ENCODE assay signal across 30 cellular contexts in genomic region chr7:79722217-79722616, GRCh38.
"Had no signal": no experiment of that assay in that cellular context is flagged by ENCODE, and none has a peak within 500 bp of the region (broad histone marks: within the 10 kb centered on the region; RNA-seq: fewer than 3 reads in every experiment).

No MANE protein-coding gene starts in this region.

- H3K4me1 Mint-ChIP-seq: naive thymus-derived CD8-positive, alpha-beta T cell; stimulated activated memory B cell treated with anti-CD40 and anti-IgM and Interleukin-4, amounts not matched to agents 10 μg/mL and 1 μg/mL and 100 μg/mL, for 72 hours; stimulated activated naive CD8-positive, alpha-beta T cell treated with anti-CD3 and anti-CD28 coated beads, Interleukin-15, amount 100 ng/mL, for 72 hours had no signal

- H3K27ac ChIP-seq: left lung, lower lobe of right lung, pancreas, prostate gland, sigmoid colon, testis, thyroid gland, transverse colon, upper lobe of left lung, vagina had no signal

- H3K36me3 ChIP-seq: left lung, lower lobe of right lung, pancreas, prostate gland, sigmoid colon, thyroid gland, transverse colon, upper lobe of left lung, vagina had no signal

- H3K36me3 Mint-ChIP-seq: naive thymus-derived CD8-positive, alpha-beta T cell; stimulated activated memory B cell treated with anti-CD40 and anti-IgM and Interleukin-4, amounts not matched to agents 10 μg/mL and 1 μg/mL and 100 μg/mL, for 72 hours had no signal

- FAIRE-seq: keratinocyte, pancreas, small intestine had no signal

- H3K9me3 Mint-ChIP-seq: naive thymus-derived CD8-positive, alpha-beta T cell; nephron progenitor cell; stimulated activated naive CD8-positive, alpha-beta T cell treated with anti-CD3 and anti-CD28 coated beads, Interleukin-15, amount 100 ng/mL, for 72 hours had no signal

- ATAC-seq: left colon; left lung; lower lobe of right lung; naive thymus-derived CD8-positive, alpha-beta T cell; pancreas; right cardiac atrium; stimulated activated memory B cell treated with anti-CD40 and anti-IgM and Interleukin-4, amounts not matched to agents 10 μg/mL and 1 μg/mL and 100 μg/mL, for 72 hours; stimulated activated naive CD8-positive, alpha-beta T cell treated with anti-CD3 and anti-CD28 coated beads, Interleukin-15, amount 100 ng/mL, for 72 hours had no signal

- H3K4me1 ChIP-seq: left lung, lower lobe of right lung, pancreas, prostate gland, sigmoid colon, testis, thyroid gland, transverse colon, upper lobe of left lung, vagina had no signal

- H3K27me3 Mint-ChIP-seq: naive thymus-derived CD8-positive, alpha-beta T cell; stimulated activated memory B cell treated with anti-CD40 and anti-IgM and Interleukin-4, amounts not matched to agents 10 μg/mL and 1 μg/mL and 100 μg/mL, for 72 hours; stimulated activated naive CD8-positive, alpha-beta T cell treated with anti-CD3 and anti-CD28 coated beads, Interleukin-15, amount 100 ng/mL, for 72 hours had no signal

- H3K4me3 Mint-ChIP-seq: naive thymus-derived CD8-positive, alpha-beta T cell; nephron progenitor cell; stimulated activated memory B cell treated with anti-CD40 and anti-IgM and Interleukin-4, amounts not matched to agents 10 μg/mL and 1 μg/mL and 100 μg/mL, for 72 hours; stimulated activated naive CD8-positive, alpha-beta T cell treated with anti-CD3 and anti-CD28 coated beads, Interleukin-15, amount 100 ng/mL, for 72 hours had no signal

- H3K9me3 ChIP-seq: left lung, lower lobe of right lung, pancreas, prostate gland, sigmoid colon, testis, thyroid gland, transverse colon, upper lobe of left lung, vagina had no signal

- H3K27ac Mint-ChIP-seq: naive thymus-derived CD8-positive, alpha-beta T cell; stimulated activated memory B cell treated with anti-CD40 and anti-IgM and Interleukin-4, amounts not matched to agents 10 μg/mL and 1 μg/mL and 100 μg/mL, for 72 hours; stimulated activated naive CD8-positive, alpha-beta T cell treated with anti-CD3 and anti-CD28 coated beads, Interleukin-15, amount 100 ng/mL, for 72 hours had no signal

- H3K4me3 ChIP-seq: left lung, lower lobe of right lung, pancreas, prostate gland, sigmoid colon, testis, thyroid gland, transverse colon, upper lobe of left lung, vagina had no signal

- H3K27me3 ChIP-seq: left lung, pancreas, sigmoid colon, testis, thyroid gland, transverse colon, upper lobe of left lung, vagina had no signal

- DNase-seq: hippocampal formation; left colon; left lung; lower lobe of right lung; mammary epithelial cell; mesenchymal stem cell; naive thymus-derived CD8-positive, alpha-beta T cell; nephron progenitor cell; nucleus accumbens; pancreas; posterior cingulate gyrus; retina; right cardiac atrium; sigmoid colon; small intestine; stimulated activated CD4-positive, alpha-beta T cell treated with anti-CD3 and anti-CD28 coated beads, Interleukin-1b, Interleukin-23, amount 100 ng/mL, for 48 hours; stimulated activated CD4-positive, alpha-beta T cell treated with anti-CD3 and anti-CD28 coated beads, Interleukin-2, amount 100 ng/mL, for 48 hours; stimulated activated CD4-positive, alpha-beta T cell treated with anti-CD3 and anti-CD28 coated beads, Interleukin-4, amount 100 ng/mL, for 4 hours; stimulated activated CD8-positive, alpha-beta memory T cell treated with anti-CD3 and anti-CD28 coated beads, Interleukin-4, amount 100 ng/mL, for 48 hours; stimulated activated naive CD4-positive, alpha-beta T cell treated with Interleukin-2 at 50 U/mL for 16 hours; stimulated activated naive CD8-positive, alpha-beta T cell treated with anti-CD3 and anti-CD28 coated beads, Interleukin-15, amount 100 ng/mL, for 72 hours; substantia nigra; testis; thyroid gland; transverse colon; upper lobe of left lung had no signal
